ENCODE assay signal across 2 cellular contexts in the genomic region with DNA sequence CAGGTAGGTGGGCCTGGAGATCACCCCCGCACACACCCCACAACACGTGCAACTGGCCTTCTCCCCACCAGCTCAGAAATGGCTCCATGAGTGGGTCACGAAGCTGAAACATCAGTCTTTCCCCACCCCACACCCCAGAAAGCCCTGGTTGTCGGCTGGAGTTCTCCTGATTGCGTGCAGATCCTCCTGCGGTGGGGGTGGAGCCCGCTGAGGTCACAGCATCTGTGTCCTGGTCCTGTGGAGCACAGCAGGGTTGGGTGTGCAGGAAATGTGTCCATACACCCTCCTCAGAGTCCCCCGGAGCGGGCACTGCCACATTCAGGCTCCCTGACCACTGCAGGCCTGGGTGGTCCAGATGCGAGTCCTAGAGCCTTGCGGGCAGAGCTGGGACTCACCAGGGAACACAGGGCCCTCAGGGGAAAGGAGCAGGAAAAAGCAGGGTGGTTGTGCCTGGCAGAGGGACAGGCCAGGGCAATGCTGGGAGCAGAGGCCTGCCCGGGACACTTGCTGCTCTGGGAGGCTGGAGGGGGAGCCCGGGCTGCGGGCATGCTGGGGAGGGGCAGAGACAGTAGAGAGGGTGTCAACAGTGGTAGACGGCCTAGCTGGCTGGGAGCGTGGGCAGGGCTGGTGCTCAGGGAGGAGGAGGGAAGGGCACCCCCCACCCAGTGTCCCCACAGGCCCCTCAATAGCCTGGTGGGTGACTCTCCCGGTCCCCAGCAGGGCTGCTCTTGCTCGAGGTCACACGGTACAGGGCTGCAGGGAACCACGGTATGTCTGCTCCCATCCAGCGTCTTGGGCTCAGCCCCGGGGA.
TF ChIP-seq lines count a peak whose summit lies in the region.

No MANE protein-coding gene starts in this region.

TF ChIP-seq in SK-N-SH, 30 proteins besides CTCF, POLR2A, EP300 and RAD21 (continued from another document):
- TF ChIP-seq, protein P1, sequence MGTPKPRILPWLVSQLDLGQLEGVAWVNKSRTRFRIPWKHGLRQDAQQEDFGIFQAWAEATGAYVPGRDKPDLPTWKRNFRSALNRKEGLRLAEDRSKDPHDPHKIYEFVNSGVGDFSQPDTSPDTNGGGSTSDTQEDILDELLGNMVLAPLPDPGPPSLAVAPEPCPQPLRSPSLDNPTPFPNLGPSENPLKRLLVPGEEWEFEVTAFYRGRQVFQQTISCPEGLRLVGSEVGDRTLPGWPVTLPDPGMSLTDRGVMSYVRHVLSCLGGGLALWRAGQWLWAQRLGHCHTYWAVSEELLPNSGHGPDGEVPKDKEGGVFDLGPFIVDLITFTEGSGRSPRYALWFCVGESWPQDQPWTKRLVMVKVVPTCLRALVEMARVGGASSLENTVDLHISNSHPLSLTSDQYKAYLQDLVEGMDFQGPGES (IDR thresholded peaks at IDR 0.05; ENCODE audit: low read depth, low read length), result no peak
- TF ChIP-seq MEF2A (IDR thresholded peaks at IDR 0.05; ENCODE audit: borderline replicate concordance, low read depth) (no peak), POLR2AphosphoS5 (IDR thresholded peaks at IDR 0.05; ENCODE audit: low read depth, low read length) (peak; percentile 18; the same call in 1 of the 2 replicates)

TF ChIP-seq in GM23338, 12 proteins besides CTCF, POLR2A, EP300 and RAD21 (continued from another document):
- TF ChIP-seq, protein P2, sequence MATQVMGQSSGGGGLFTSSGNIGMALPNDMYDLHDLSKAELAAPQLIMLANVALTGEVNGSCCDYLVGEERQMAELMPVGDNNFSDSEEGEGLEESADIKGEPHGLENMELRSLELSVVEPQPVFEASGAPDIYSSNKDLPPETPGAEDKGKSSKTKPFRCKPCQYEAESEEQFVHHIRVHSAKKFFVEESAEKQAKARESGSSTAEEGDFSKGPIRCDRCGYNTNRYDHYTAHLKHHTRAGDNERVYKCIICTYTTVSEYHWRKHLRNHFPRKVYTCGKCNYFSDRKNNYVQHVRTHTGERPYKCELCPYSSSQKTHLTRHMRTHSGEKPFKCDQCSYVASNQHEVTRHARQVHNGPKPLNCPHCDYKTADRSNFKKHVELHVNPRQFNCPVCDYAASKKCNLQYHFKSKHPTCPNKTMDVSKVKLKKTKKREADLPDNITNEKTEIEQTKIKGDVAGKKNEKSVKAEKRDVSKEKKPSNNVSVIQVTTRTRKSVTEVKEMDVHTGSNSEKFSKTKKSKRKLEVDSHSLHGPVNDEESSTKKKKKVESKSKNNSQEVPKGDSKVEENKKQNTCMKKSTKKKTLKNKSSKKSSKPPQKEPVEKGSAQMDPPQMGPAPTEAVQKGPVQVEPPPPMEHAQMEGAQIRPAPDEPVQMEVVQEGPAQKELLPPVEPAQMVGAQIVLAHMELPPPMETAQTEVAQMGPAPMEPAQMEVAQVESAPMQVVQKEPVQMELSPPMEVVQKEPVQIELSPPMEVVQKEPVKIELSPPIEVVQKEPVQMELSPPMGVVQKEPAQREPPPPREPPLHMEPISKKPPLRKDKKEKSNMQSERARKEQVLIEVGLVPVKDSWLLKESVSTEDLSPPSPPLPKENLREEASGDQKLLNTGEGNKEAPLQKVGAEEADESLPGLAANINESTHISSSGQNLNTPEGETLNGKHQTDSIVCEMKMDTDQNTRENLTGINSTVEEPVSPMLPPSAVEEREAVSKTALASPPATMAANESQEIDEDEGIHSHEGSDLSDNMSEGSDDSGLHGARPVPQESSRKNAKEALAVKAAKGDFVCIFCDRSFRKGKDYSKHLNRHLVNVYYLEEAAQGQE (IDR thresholded peaks at IDR 0.05; ENCODE audit: unreplicated experiment), result no peak
- TF ChIP-seq, protein P3, sequence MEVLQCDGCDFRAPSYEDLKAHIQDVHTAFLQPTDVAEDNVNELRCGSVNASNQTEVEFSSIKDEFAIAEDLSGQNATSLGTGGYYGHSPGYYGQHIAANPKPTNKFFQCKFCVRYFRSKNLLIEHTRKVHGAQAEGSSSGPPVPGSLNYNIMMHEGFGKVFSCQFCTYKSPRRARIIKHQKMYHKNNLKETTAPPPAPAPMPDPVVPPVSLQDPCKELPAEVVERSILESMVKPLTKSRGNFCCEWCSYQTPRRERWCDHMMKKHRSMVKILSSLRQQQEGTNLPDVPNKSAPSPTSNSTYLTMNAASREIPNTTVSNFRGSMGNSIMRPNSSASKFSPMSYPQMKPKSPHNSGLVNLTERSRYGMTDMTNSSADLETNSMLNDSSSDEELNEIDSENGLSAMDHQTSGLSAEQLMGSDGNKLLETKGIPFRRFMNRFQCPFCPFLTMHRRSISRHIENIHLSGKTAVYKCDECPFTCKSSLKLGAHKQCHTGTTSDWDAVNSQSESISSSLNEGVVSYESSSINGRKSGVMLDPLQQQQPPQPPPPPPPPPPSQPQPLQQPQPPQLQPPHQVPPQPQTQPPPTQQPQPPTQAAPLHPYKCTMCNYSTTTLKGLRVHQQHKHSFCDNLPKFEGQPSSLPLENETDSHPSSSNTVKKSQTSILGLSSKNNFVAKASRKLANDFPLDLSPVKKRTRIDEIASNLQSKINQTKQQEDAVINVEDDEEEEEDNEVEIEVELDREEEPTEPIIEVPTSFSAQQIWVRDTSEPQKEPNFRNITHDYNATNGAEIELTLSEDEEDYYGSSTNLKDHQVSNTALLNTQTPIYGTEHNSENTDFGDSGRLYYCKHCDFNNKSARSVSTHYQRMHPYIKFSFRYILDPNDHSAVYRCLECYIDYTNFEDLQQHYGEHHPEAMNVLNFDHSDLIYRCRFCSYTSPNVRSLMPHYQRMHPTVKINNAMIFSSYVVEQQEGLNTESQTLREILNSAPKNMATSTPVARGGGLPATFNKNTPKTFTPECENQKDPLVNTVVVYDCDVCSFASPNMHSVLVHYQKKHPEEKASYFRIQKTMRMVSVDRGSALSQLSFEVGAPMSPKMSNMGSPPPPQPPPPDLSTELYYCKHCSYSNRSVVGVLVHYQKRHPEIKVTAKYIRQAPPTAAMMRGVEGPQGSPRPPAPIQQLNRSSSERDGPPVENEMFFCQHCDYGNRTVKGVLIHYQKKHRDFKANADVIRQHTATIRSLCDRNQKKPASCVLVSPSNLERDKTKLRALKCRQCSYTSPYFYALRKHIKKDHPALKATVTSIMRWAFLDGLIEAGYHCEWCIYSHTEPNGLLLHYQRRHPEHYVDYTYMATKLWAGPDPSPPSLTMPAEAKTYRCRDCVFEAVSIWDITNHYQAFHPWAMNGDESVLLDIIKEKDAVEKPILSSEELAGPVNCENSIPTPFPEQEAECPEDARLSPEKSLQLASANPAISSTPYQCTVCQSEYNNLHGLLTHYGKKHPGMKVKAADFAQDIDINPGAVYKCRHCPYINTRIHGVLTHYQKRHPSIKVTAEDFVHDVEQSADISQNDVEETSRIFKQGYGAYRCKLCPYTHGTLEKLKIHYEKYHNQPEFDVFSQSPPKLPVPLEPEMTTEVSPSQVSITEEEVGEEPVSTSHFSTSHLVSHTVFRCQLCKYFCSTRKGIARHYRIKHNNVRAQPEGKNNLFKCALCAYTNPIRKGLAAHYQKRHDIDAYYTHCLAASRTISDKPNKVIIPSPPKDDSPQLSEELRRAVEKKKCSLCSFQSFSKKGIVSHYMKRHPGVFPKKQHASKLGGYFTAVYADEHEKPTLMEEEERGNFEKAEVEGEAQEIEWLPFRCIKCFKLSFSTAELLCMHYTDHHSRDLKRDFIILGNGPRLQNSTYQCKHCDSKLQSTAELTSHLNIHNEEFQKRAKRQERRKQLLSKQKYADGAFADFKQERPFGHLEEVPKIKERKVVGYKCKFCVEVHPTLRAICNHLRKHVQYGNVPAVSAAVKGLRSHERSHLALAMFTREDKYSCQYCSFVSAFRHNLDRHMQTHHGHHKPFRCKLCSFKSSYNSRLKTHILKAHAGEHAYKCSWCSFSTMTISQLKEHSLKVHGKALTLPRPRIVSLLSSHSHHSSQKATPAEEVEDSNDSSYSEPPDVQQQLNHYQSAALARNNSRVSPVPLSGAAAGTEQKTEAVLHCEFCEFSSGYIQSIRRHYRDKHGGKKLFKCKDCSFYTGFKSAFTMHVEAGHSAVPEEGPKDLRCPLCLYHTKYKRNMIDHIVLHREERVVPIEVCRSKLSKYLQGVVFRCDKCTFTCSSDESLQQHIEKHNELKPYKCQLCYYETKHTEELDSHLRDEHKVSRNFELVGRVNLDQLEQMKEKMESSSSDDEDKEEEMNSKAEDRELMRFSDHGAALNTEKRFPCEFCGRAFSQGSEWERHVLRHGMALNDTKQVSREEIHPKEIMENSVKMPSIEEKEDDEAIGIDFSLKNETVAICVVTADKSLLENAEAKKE (CRISPR knock-in tag; IDR thresholded peaks at IDR 0.05), result no peak
- TF ChIP-seq CREB1 (CRISPR knock-in tag; IDR thresholded peaks at IDR 0.05; ENCODE audit: low read depth), result no peak
- no peak for TF ChIP-seq EZH2phosphoT487 (IDR thresholded peaks at IDR 0.05; ENCODE audit: unreplicated experiment)
- TF ChIP-seq ZNF114 (CRISPR knock-in tag; IDR thresholded peaks at IDR 0.05), result no peak
- no peak for TF ChIP-seq JUNB (IDR thresholded peaks at IDR 0.05; ENCODE audit: unreplicated experiment)
- no peak for TF ChIP-seq NANOG (IDR thresholded peaks at IDR 0.05; ENCODE audit: borderline replicate concordance)
